ENCODE assay signal across 8 cellular contexts in the genomic region with DNA sequence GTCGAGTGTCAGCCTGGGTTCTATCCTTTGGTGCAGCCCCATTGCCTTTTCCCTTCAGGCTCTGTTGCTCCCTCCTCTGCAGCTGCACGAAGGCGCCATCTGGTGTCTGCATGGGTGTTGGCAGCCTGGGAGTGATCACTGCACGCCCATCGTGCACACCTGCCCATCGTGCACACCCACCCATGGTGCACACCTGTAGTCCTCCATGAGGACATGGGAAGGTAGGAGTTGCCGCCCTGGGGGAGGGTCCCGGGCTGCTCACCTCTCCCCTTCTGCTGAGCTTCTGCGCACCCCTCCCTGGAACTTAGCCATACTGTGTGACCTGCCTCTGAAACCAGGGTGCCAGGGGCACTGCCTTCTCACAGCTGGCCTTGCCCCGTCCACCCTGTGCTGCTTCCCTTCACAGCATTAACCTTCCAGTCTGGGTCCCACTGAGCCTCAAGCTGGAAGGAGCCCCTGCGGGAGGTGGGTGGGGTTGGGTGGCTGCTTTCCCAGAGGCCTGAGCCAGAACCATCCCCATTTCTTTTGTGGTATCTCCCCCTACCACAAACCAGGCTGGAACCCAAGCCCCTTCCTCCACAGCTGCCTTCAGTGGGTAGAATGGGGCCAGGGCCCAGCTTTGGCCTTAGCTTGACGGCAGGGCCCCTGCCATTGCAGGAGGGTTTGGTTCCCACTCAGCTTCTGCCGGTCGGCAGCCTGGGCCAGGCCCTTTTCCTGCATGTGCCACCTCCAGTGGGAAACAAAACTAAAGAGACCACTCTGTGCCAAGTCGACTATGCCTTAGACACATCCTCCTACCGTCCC. TPM values are rescaled to one million over a fixed set of nuclear protein-coding genes. Genes with fewer than 3 reads are reported as not detected.
A peak's percentile ranks its signal among the peaks of the same experiment; 100 is the strongest.
DNase-seq lines count a peak whose midpoint lies in the region; ATAC-seq and TF ChIP-seq lines count a peak whose summit lies in the region.

No MANE protein-coding gene starts in this region.

- H3K36me3 ChIP-seq in SJSA1 (peaks cover 34% of the 10 kb centered on the region), uterus (no peaks in the 10 kb centered on the region)

- H3K27ac ChIP-seq in SJSA1: no peak overlapping the region
- H3K27ac ChIP-seq in uterus: no peak overlapping the region

- TF ChIP-seq RAD21 in Ishikawa (IDR thresholded peaks at IDR 0.05; ENCODE audit: low read depth): peak; percentile 92

- peak; percentile 46 to 75 for DNase-seq in SJSA1 (ENCODE audit: low read depth in 1 of 2, low spot score in 2 of 2)
- DNase-seq in activated effector memory CD4-positive, alpha-beta T cell treated with anti-CD3 and anti-CD28 coated beads, Interleukin-2, amount 50 U/mL, for 16 hours: peak; percentile 91
- DNase-seq in germinal center (ENCODE audit: low spot score): peak; percentile 88
- peak; percentile 92 for DNase-seq in posterior vena cava (ENCODE audit: low spot score)
- peak; percentile 59 to 69 for DNase-seq in uterus

- H3K4me1 ChIP-seq in SJSA1 (replicated peaks) (no peaks in the 10 kb centered on the region), uterus (peaks cover 0 to 3% of the 10 kb centered on the region in 2 donors)

- no peak for ATAC-seq in GM18520 (IDR thresholded peaks at IDR 0.05; ENCODE audit: unreplicated experiment)

- no peak overlapping the region for H3K4me3 ChIP-seq in SJSA1
- no peak overlapping the region for H3K4me3 ChIP-seq in uterus

- H3K27me3 ChIP-seq in SJSA1 (replicated peaks): no peaks in the 10 kb centered on the region
- H3K27me3 ChIP-seq in uterus: no peaks in the 10 kb centered on the region

- TF ChIP-seq POLR2A in uterus (IDR thresholded peaks at IDR 0.05): no peak

- TF ChIP-seq EP300 in Ishikawa (IDR thresholded peaks at IDR 0.05; ENCODE audit: borderline replicate concordance): no peak

- TF ChIP-seq CTCF in GM12801 (IDR thresholded peaks at IDR 0.05; ENCODE audit: extremely low read depth, insufficient read length) (peak; percentile 71), uterus (IDR thresholded peaks at IDR 0.05) (peak; percentile 69 to 86 (median 78))

- no peaks in the 10 kb centered on the region for H3K9me3 ChIP-seq in SJSA1 (replicated peaks)
- no peaks in the 10 kb centered on the region for H3K9me3 ChIP-seq in uterus

- intact Hi-C loops in posterior vena cava (cut with DNase I): loop anchor here (5.0 kb wide), 3 partner anchors 46 to 101 kb away; partner anchors contain the start of gene NRN1L (in 1 of the 2)
- intact Hi-C loops in uterus (cut with DNase I; ENCODE audit: low total_unique reads): loop anchor here (5.0 to 10.0 kb wide), 2 partner anchors 46 to 114 kb away; partner anchors contain the start of gene NRN1L

TF ChIP-seq in Ishikawa, 13 proteins besides CTCF, POLR2A, EP300 and RAD21:
- TF ChIP-seq TEAD4 (IDR thresholded peaks at IDR 0.05) (no peak), FOXM1 (IDR thresholded peaks at IDR 0.05; ENCODE audit: borderline replicate concordance, low read depth) (no peak), CREB1 (IDR thresholded peaks at IDR 0.05; ENCODE audit: low read depth) (no peak), MAX (IDR thresholded peaks at IDR 0.05) (peak; percentile 34; the same call in 1 of the 2 replicates), YY1 (IDR thresholded peaks at IDR 0.05; ENCODE audit: low read depth) (no peak)

RNA-seq across cellular contexts. Expression of gene CTRL, which starts 2.9 kb away (rescaled TPM):
- 0.09 and 0.29 TPM in 2 replicates for total RNA-seq in SJSA1 (2014; rRNA removed; shearing (Covaris generic))
- 1 to 10 TPM; 1.1 to 1.2 TPM for total RNA-seq in posterior vena cava
- total RNA-seq in uterus: 1 to 10 TPM in 1 of 4 donors, not detected in 3; 1.0 TPM

RNA-seq across cellular contexts. Expression of gene PSMB10, which starts 7.9 kb away (rescaled TPM):
- total RNA-seq in SJSA1 (2014; rRNA removed; shearing (Covaris generic)): 50.1 and 147 TPM in 2 replicates
- 10 to 100 TPM; 30.4 to 31.8 TPM for total RNA-seq in posterior vena cava
- total RNA-seq in uterus: 10 to 100 TPM in 3 of 4 donors, 1 to 10 TPM in 1; 9.5 to 30.7 (median 15.3) TPM

RNA-seq across cellular contexts. Expression of gene LCAT, which starts 15.2 kb away (rescaled TPM):
- 5.5 and 7.2 TPM in 2 replicates for total RNA-seq in SJSA1 (2014; rRNA removed; shearing (Covaris generic))
- total RNA-seq in posterior vena cava: 10 to 100 TPM; 19.2 to 29.8 TPM
- 10 to 100 TPM; 11.0 to 75.2 (median 12.4) TPM for total RNA-seq in uterus

RNA-seq across cellular contexts. Expression of gene PSKH1, which starts 35.7 kb away (rescaled TPM):
- 6.4 and 10.6 TPM in 2 replicates for total RNA-seq in SJSA1 (2014; rRNA removed; shearing (Covaris generic))
- total RNA-seq in posterior vena cava: 10 to 100 TPM; 25.7 to 27.0 TPM
- total RNA-seq in uterus: 10 to 100 TPM in 3 of 4 donors, 1 to 10 TPM in 1; 3.1 to 34.3 (median 24.5) TPM

RNA-seq across cellular contexts. Expression of gene SLC12A4, which starts 39.7 kb away (rescaled TPM):
- 62.9 and 87.8 TPM in 2 replicates for total RNA-seq in SJSA1 (2014; rRNA removed; shearing (Covaris generic))
- 10 to 100 TPM; 82.6 to 90.1 TPM for total RNA-seq in posterior vena cava
- 100 to 1,000 TPM in 1 of 4 donors, 10 to 100 TPM in 3; 25.6 to 137 (median 62.3) TPM for total RNA-seq in uterus
